24 cellular contexts compared by ENCODE assay signal in the genomic region with DNA sequence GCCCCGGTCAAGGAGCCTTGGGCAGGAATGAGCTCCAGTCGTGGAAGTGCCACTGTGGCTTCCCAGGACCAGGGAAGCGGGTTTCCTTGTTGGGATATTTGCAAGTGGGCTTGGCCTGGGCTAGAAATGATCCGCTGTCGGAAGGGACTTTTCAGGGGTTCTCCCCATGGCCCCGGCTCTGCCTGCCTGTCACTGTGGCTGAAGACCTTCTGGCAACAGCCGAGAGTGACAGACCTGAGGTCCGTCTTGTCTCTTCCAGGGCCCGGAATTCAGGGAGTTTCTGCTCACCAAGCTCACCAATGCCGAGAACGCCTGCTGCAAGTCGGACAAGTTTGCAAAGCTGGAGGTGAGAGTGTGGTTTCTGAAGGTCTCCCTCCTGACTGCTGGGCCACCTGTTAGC. TPM values are rescaled to one million over a fixed set of nuclear protein-coding genes. Genes with fewer than 3 reads are reported as not detected.
"Had no signal": no experiment of that assay in that cellular context is flagged by ENCODE, and none has a peak within 500 bp of the region (broad histone marks: within the 10 kb centered on the region; RNA-seq: fewer than 3 reads in every experiment).

No MANE protein-coding gene starts in this region.

- H2AFZ ChIP-seq: neural progenitor cell had no signal

- H3K27ac ChIP-seq: neural progenitor cell had no signal

- H3K9me3 ChIP-seq: body of pancreas, esophagus squamous epithelium, pancreas, transverse colon had no signal

- H3K27me3 Mint-ChIP-seq: activated CD4-positive, alpha-beta T cell treated with anti-CD3 and anti-CD28 coated beads, Interleukin-2, amount 10 ng/mL, durations not matched to agents 24 days and 14 days; activated naive CD8-positive, alpha-beta T cell treated with anti-CD3 and anti-CD28 coated beads for 36 hours had no signal

- H3K36me3 Mint-ChIP-seq: activated naive CD8-positive, alpha-beta T cell treated with anti-CD3 and anti-CD28 coated beads for 36 hours; mesothelial cell of epicardium; neural progenitor cell had no signal

- DNase-seq: activated CD4-positive, alpha-beta T cell treated with anti-CD3 and anti-CD28 coated beads, Interleukin-2, amount 10 ng/mL, durations not matched to agents 24 days and 14 days; activated CD4-positive, CD25-positive, alpha-beta regulatory T cell; activated CD8-positive, alpha-beta memory T cell treated with anti-CD3 and anti-CD28 coated beads, Interleukin-2, amount 50 U/mL, for 4 hours; activated CD8-positive, alpha-beta T cell treated with anti-CD3 and anti-CD28 coated beads, Interleukin-2, amount 10 ng/mL, durations not matched to agents 7 days and 5 days; activated naive CD8-positive, alpha-beta T cell treated with anti-CD3 and anti-CD28 coated beads for 36 hours; activated T-cell treated with anti-CD3 and anti-CD28 coated beads, Interleukin-2, amount 50 U/mL, for 72 hours; body of pancreas; effector CD4-positive, alpha-beta T cell; esophagus squamous epithelium; hippocampal formation; stimulated activated CD4-positive, alpha-beta T cell treated with anti-CD3 and anti-CD28 coated beads, Interleukin-15, amount 100 ng/mL, for 24 hours; stimulated activated CD4-positive, alpha-beta T cell treated with anti-CD3 and anti-CD28 coated beads, Interleukin-4, amount 100 ng/mL, for 1 hour; stimulated activated naive CD4-positive, alpha-beta T cell treated with Interleukin-2 at 50 U/mL for 16 hours; transverse colon had no signal

- H3K9me3 Mint-ChIP-seq: activated CD4-positive, alpha-beta T cell treated with anti-CD3 and anti-CD28 coated beads, Interleukin-2, amount 10 ng/mL, durations not matched to agents 24 days and 14 days; activated naive CD8-positive, alpha-beta T cell treated with anti-CD3 and anti-CD28 coated beads for 36 hours; activated T-cell treated with anti-CD3 and anti-CD28 coated beads, Interleukin-2, amount 50 U/mL, for 72 hours; mesothelial cell of epicardium; neural progenitor cell; T-helper 1 cell treated with Interleukin-12 subunit alpha and Interleukin-12 subunit beta and Interleukin-4 antibody, amounts not matched to agents 30 μg/mL and 1 μg/mL, for 36 hours had no signal

- H3K4me3 Mint-ChIP-seq: activated CD4-positive, alpha-beta T cell treated with anti-CD3 and anti-CD28 coated beads, Interleukin-2, amount 10 ng/mL, durations not matched to agents 24 days and 14 days; activated CD8-positive, alpha-beta T cell treated with anti-CD3 and anti-CD28 coated beads, Interleukin-2, amount 10 ng/mL, durations not matched to agents 7 days and 5 days; activated naive CD8-positive, alpha-beta T cell treated with anti-CD3 and anti-CD28 coated beads for 36 hours; activated T-cell treated with anti-CD3 and anti-CD28 coated beads, Interleukin-2, amount 50 U/mL, for 72 hours; mesothelial cell of epicardium; neural progenitor cell; T-helper 1 cell treated with Interleukin-12 subunit alpha and Interleukin-12 subunit beta and Interleukin-4 antibody, amounts not matched to agents 30 μg/mL and 1 μg/mL, for 36 hours had no signal

- H3K4me1 Mint-ChIP-seq: activated CD4-positive, alpha-beta T cell treated with anti-CD3 and anti-CD28 coated beads, Interleukin-2, amount 10 ng/mL, durations not matched to agents 24 days and 14 days; neural progenitor cell had no signal

- H3K27me3 ChIP-seq: body of pancreas, esophagus squamous epithelium, neural progenitor cell, pancreas, transverse colon had no signal

- H3K4me1 ChIP-seq: neural progenitor cell had no signal

- H3K9ac ChIP-seq: neural progenitor cell had no signal

- H3K27ac Mint-ChIP-seq: activated CD4-positive, alpha-beta T cell treated with anti-CD3 and anti-CD28 coated beads, Interleukin-2, amount 10 ng/mL, durations not matched to agents 24 days and 14 days; activated CD8-positive, alpha-beta T cell treated with anti-CD3 and anti-CD28 coated beads, Interleukin-2, amount 10 ng/mL, durations not matched to agents 7 days and 5 days; activated naive CD8-positive, alpha-beta T cell treated with anti-CD3 and anti-CD28 coated beads for 36 hours; activated T-cell treated with anti-CD3 and anti-CD28 coated beads, Interleukin-2, amount 50 U/mL, for 72 hours; neural progenitor cell; T-helper 1 cell treated with Interleukin-12 subunit alpha and Interleukin-12 subunit beta and Interleukin-4 antibody, amounts not matched to agents 30 μg/mL and 1 μg/mL, for 36 hours had no signal

- ATAC-seq: activated CD8-positive, alpha-beta T cell treated with anti-CD3 and anti-CD28 coated beads, Interleukin-2, amount 10 ng/mL, durations not matched to agents 7 days and 5 days; activated T-cell treated with anti-CD3 and anti-CD28 coated beads, Interleukin-2, amount 50 U/mL, for 72 hours; body of pancreas; pancreas had no signal

- H3K4me3 ChIP-seq: body of pancreas, coronary artery, esophagus squamous epithelium, neural progenitor cell, pancreas, transverse colon had no signal

- H3K4me2 ChIP-seq: neural progenitor cell had no signal

- H3K36me3 ChIP-seq: neural progenitor cell, transverse colon had no signal

RNA-seq across cellular contexts. Expression of gene OR1D5, which starts 57.7 kb away (rescaled TPM):
- total RNA-seq: activated CD4-positive, alpha-beta T cell treated with anti-CD3 and anti-CD28 coated beads, Interleukin-2, amount 10 ng/mL, durations not matched to agents 24 days and 14 days; activated CD8-positive, alpha-beta T cell treated with anti-CD3 and anti-CD28 coated beads, Interleukin-2, amount 10 ng/mL, durations not matched to agents 7 days and 5 days; activated naive CD8-positive, alpha-beta T cell treated with anti-CD3 and anti-CD28 coated beads for 36 hours; activated T-cell treated with anti-CD3 and anti-CD28 coated beads, Interleukin-2, amount 50 U/mL, for 72 hours; body of pancreas; esophagus squamous epithelium; fibroblast of villous mesenchyme; kidney epithelial cell; liver; mesothelial cell of epicardium; myocyte; pancreas; renal cortical epithelial cell; transverse colon had no signal
- polyA plus RNA-seq: liver, pancreas had no signal
